8 cellular contexts compared by ENCODE assay signal in the genomic region with DNA sequence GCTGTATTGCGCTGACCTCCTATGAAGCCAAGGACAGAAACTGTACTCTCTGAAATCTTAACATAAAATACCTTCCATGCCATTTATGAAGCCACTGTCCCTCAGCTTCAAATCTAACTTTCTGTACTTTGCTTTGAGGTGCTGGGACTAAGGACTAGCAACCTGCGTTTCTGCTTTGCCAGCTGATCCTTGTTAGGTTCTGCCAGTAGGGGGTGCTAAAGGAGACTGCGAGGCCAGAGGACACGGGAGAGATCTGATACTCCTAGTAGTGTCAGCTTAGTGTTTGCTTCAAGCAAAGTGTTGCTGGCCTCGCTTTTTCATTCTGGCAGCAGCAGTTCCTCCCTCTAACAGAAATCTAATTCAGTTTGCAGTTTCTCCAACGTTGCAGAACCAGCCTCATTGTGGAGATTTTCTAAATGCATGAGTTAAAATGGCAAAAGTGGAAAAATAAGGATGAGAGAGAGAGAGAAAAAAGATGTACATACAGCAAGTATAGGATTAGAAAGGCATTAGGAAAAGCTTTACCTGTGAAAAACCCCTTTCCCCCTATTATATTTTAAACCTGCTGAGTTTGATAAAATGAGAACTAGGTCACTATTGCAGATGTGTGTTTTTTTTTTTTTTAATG.
A peak's percentile ranks its signal among the peaks of the same experiment; 100 is the strongest.
DNase-seq lines count a peak whose midpoint lies in the region; ATAC-seq and TF ChIP-seq lines count a peak whose summit lies in the region.

No MANE protein-coding gene starts in this region.

- no peak overlapping the region for H3K4me3 ChIP-seq in ovary

- no peaks in the 10 kb centered on the region for H3K36me3 Mint-ChIP-seq in brain
- H3K36me3 Mint-ChIP-seq in effector memory CD8-positive, alpha-beta T cell (ENCODE audit: insufficient read depth) = no peaks in the 10 kb centered on the region

- DNase-seq in CMK (ENCODE audit: low read depth) (peak; percentile 5), NCI-H2029 (lab: John Stamatoyannopoulos, UW) (peak; percentile 55), mucosa of gallbladder (ENCODE audit: low spot score) (peak; percentile 30), ovary (no peak)
- no peak for DNase-seq in effector memory CD8-positive, alpha-beta T cell

- no peaks in the 10 kb centered on the region for H3K27me3 ChIP-seq in ovary

- intact Hi-C loops in ovary (cut with DNase I) = no loop called here

- H3K27ac ChIP-seq in ovary = no peak overlapping the region

- TF ChIP-seq POLR2A in ovary (IDR thresholded peaks at IDR 0.05) = no peak

- no peaks in the 10 kb centered on the region for H3K4me1 ChIP-seq in ovary (ENCODE audit: insufficient read depth)

- TF ChIP-seq EP300 in ovary (IDR thresholded peaks at IDR 0.05) = no peak

- peak; percentile 58 to 78 for TF ChIP-seq CTCF in brain (conservative IDR thresholded peaks at IDR 0.05)
- no peak for TF ChIP-seq CTCF in ovary (IDR thresholded peaks at IDR 0.05)

- WGBS in ovary, 3 donors = 25 to 27% (median 25%) methylated on average over 6 of the region's 6 CpGs

- no peaks in the 10 kb centered on the region for H3K9me3 Mint-ChIP-seq in brain
- peaks cover 0 to 1% of the 10 kb centered on the region in 2 donors for H3K9me3 Mint-ChIP-seq in effector memory CD8-positive, alpha-beta T cell

- H3K27me3 Mint-ChIP-seq in brain = peaks cover 5% of the 10 kb centered on the region
- peaks cover 3 to 6% of the 10 kb centered on the region in 2 donors for H3K27me3 Mint-ChIP-seq in effector memory CD8-positive, alpha-beta T cell

- H3K27ac Mint-ChIP-seq in brain = peak overlapping the region in 1 of 5 experiments; percentile 54
- no peak overlapping the region for H3K27ac Mint-ChIP-seq in effector memory CD8-positive, alpha-beta T cell

- no peaks in the 10 kb centered on the region for H3K9me3 ChIP-seq in ovary

- H3K4me1 Mint-ChIP-seq in brain = peaks cover 9% of the 10 kb centered on the region
- no peaks in the 10 kb centered on the region for H3K4me1 Mint-ChIP-seq in effector memory CD8-positive, alpha-beta T cell (ENCODE audit: low read depth in 2 of 2)

- no peak overlapping the region for H3K4me3 Mint-ChIP-seq in brain
- H3K4me3 Mint-ChIP-seq in effector memory CD8-positive, alpha-beta T cell = no peak overlapping the region

- no peaks in the 10 kb centered on the region for H3K36me3 ChIP-seq in ovary

- ATAC-seq in GM18502 (IDR thresholded peaks at IDR 0.05; ENCODE audit: poor library complexity, unreplicated experiment) (peak; percentile 66), HG03159 (IDR thresholded peaks at IDR 0.05; ENCODE audit: unreplicated experiment) (no peak)
- no peak for ATAC-seq in effector memory CD8-positive, alpha-beta T cell (replicated peaks)

Comparison
In these comparisons a context has a peak if more than half of its experiments do, and no peak if none do; other contexts are left out.
1. DNase-seq: peak in CMK (single experiment), NCI-H2029 (single experiment) and mucosa of gallbladder (single experiment); none in ovary (0 of 5) and effector memory CD8-positive, alpha-beta T cell (0 of 3).
2. CTCF ChIP-seq: peak in brain (2 of 2); none in ovary (0 of 3).